Comparison of ENCODE assay signal across 26 cellular contexts in the genomic region with DNA sequence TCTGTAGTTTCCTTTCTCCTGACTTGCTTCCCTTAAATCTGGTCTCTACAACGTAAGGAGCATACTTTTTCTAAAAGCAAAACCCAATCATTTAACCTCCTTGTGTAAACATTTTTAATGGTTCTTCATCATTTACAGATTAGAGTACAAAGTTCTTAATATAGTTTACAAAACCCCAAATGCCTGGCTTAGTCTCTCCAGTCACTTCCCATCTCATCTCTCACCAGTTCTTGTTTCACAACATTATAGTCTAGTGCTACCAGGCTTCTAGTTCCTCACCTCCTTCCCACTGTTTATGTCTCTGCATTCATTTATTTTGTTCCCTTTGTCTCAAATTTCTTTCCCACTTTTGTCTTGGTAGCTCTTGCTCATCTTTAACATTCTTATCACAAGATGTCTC.
DNase-seq lines count a peak whose midpoint lies in the region; ATAC-seq and TF ChIP-seq lines count a peak whose summit lies in the region.
"Had no signal": no experiment of that assay in that cellular context is flagged by ENCODE, and none has a peak within 500 bp of the region (broad histone marks: within the 10 kb centered on the region; RNA-seq: fewer than 3 reads in every experiment).

No MANE protein-coding gene starts in this region.

- H3K27ac Mint-ChIP-seq in progenitor cell of endocrine pancreas (no peak overlapping the region), osteocyte (ENCODE audit: unreplicated experiment) (no peak overlapping the region)
- H3K27ac Mint-ChIP-seq: activated CD8-positive, alpha-beta T cell treated with anti-CD3 and anti-CD28 coated beads, Interleukin-2, amount 10 ng/mL, durations not matched to agents 7 days and 5 days; CD14-positive monocyte; IgD-negative memory B cell had no signal

- H3K36me3 Mint-ChIP-seq in progenitor cell of endocrine pancreas (ENCODE audit: insufficient read depth) (no peaks in the 10 kb centered on the region), osteocyte (ENCODE audit: unreplicated experiment) (no peaks in the 10 kb centered on the region)
- H3K36me3 Mint-ChIP-seq: CD14-positive monocyte, IgD-negative memory B cell had no signal

- H3K4me1 Mint-ChIP-seq in progenitor cell of endocrine pancreas (ENCODE audit: low read depth) (peaks cover 7% of the 10 kb centered on the region), osteocyte (ENCODE audit: unreplicated experiment) (peaks cover 8% of the 10 kb centered on the region)

- no peak overlapping the region for H3K9ac ChIP-seq in HCT116 (ENCODE audit: low read length)
- H3K9ac ChIP-seq: SK-N-SH had no signal

- no peak for TF ChIP-seq EP300 in stomach (IDR thresholded peaks at IDR 0.05)

- TF ChIP-seq CTCF in HCT116 (IDR thresholded peaks at IDR 0.05 in 2 of 3, conservative IDR thresholded peaks at IDR 0.05 in 1 of 3; ENCODE audit: borderline replicate concordance in 1 of 3, insufficient read depth in 1 of 3, low read depth in 2 of 3, low read length in 2 of 3) (no peak), left lung (IDR thresholded peaks at IDR 0.05) (no peak), stomach (IDR thresholded peaks at IDR 0.05) (no peak), progenitor cell of endocrine pancreas (IDR thresholded peaks at IDR 0.05; ENCODE audit: unreplicated experiment) (no peak), osteocyte (IDR thresholded peaks at IDR 0.05) (no peak)

- H2AFZ ChIP-seq in HCT116 (ENCODE audit: low read depth, low read length, poor library complexity, severe bottlenecking) = no peak overlapping the region

- H3K9me3 ChIP-seq in HCT116 (ENCODE audit: control insufficient read depth in 1 of 2, insufficient read depth in 1 of 2, low read depth in 1 of 2, low read length in 2 of 2) = no peaks in the 10 kb centered on the region
- H3K9me3 ChIP-seq in left lung = no peaks in the 10 kb centered on the region
- no peaks in the 10 kb centered on the region for H3K9me3 ChIP-seq in stomach
- H3K9me3 ChIP-seq: mucosa of descending colon, SK-N-SH had no signal

- H3K4me2 ChIP-seq in HCT116 (ENCODE audit: low read length) = no peak overlapping the region
- H3K4me2 ChIP-seq: SK-N-SH had no signal

- RAD21 ChIA-PET in HCT116 (lab: Charles Lee; ENCODE audit: low non-redundant PET in 1 of 2, low total read pairs in 2 of 2, uncharacterized antibody in 2 of 2, unreplicated experiment in 2 of 2) = interaction anchor here in 1 of 2 experiments (1.9 kb wide), 1 partner anchor 375 kb away, joined by 19 read pairs; no protein-coding TSS in a partner anchor

- H3K27me3 ChIP-seq in HCT116 (ENCODE audit: insufficient read depth, low read length) (no peaks in the 10 kb centered on the region), left lung (no peaks in the 10 kb centered on the region), stomach (no peaks in the 10 kb centered on the region)

- H3K27ac ChIP-seq in HCT116 (ENCODE audit: low read depth, low read length) (no peak overlapping the region), left lung (peak overlapping the region in 1 of 2 donors; percentile 10), stomach (peak overlapping the region in 4 of 5 donors; percentile 71 to 85 (median 82))
- H3K27ac ChIP-seq: HL-60 had no signal

- 20 to 50% (median 32%) methylated on average over 1 of the region's 1 CpG for WGBS in stomach, 5 donors

- no peaks in the 10 kb centered on the region for H3K79me2 ChIP-seq in HCT116 (ENCODE audit: insufficient read depth, low read length)

- CTCF ChIA-PET in HCT116 (lab: Charles Lee) = interaction anchor here (1.0 to 2.9 kb wide), 5 partner anchors 9 to 603 kb away, joined by 3 to 115 read pairs (median 5); no protein-coding TSS in a partner anchor

- BruUV-seq in HCT116 (replicated peaks; lab: Mats Ljungman, UMichigan) = no TSS peak

- H3K9me3 Mint-ChIP-seq in progenitor cell of endocrine pancreas (ENCODE audit: low read depth) = peaks cover 4% of the 10 kb centered on the region
- H3K9me3 Mint-ChIP-seq in osteocyte (ENCODE audit: unreplicated experiment) = peaks cover 5% of the 10 kb centered on the region
- H3K9me3 Mint-ChIP-seq: IgD-negative memory B cell had no signal

- H3K36me3 ChIP-seq in HCT116 (ENCODE audit: control insufficient read depth in 1 of 2, insufficient read depth in 2 of 2, low read length in 2 of 2) = 0 out of 4 replicates have a peak, but pooled peaks cover 0 to 4% of the 10 kb centered on the region in 2 experiments
- no peaks in the 10 kb centered on the region for H3K36me3 ChIP-seq in left lung
- no peaks in the 10 kb centered on the region for H3K36me3 ChIP-seq in stomach

- POLR2A ChIA-PET in HCT116 (lab: Charles Lee) = interaction anchor here (1.5 kb wide), 1 partner anchor 376 kb away, joined by 3 read pairs; no protein-coding TSS in a partner anchor

- TF ChIP-seq RAD21 in HCT116 (IDR thresholded peaks at IDR 0.05; ENCODE audit: low read depth) = no peak

- TF ChIP-seq POLR2A in HCT116 (IDR thresholded peaks at IDR 0.05; ENCODE audit: borderline replicate concordance, extremely low read depth, insufficient read depth, insufficient read length) (no peak), stomach (IDR thresholded peaks at IDR 0.05) (no peak)

- no peaks in the 10 kb centered on the region for H4K20me1 ChIP-seq in HCT116 (ENCODE audit: insufficient read depth)

- intact Hi-C loops in HCT116 (cut with micrococcal nuclease) = no loop called here
- intact Hi-C loops in left lung (cut with DNase I) = loop anchor here (5.0 to 10.0 kb wide), 2 partner anchors 375 to 378 kb away; partner anchors contain the start of gene TNFSF4 (in 1 of the 2)
- intact Hi-C loops in stomach (cut with DNase I; ENCODE audit: low total_unique reads) = no loop called here

- ATAC-seq in HCT116 (no peak), left lung (peak; percentile 34), GM19324 (IDR thresholded peaks at IDR 0.05; ENCODE audit: low FRiP score, unreplicated experiment) (no peak)
- ATAC-seq: mucosa of descending colon had no signal

- H3K27me3 Mint-ChIP-seq in progenitor cell of endocrine pancreas (no peaks in the 10 kb centered on the region), osteocyte (ENCODE audit: unreplicated experiment) (no peaks in the 10 kb centered on the region)
- H3K27me3 Mint-ChIP-seq: IgD-negative memory B cell had no signal

- DNase-seq in HCT116 (ENCODE audit: low read depth, low spot score) (no peak), SKM-1 treated with dmso at 0.1 percent for 144 hours (lab: John Stamatoyannopoulos, UW; ENCODE audit: unreplicated experiment) (peak; percentile 33), left lung (no peak), stomach (no peak), progenitor cell of endocrine pancreas (ENCODE audit: low spot score, unreplicated experiment) (no peak), foreskin melanocyte (no peak), osteocyte (ENCODE audit: extremely low spot score, unreplicated experiment) (no peak)
- DNase-seq: activated CD4-positive, CD25-positive, alpha-beta regulatory T cell treated with anti-CD3 and anti-CD28 coated beads, Interleukin-2, amount 50 U/mL, for 72 hours; activated naive CD4-positive, alpha-beta T cell treated with Interleukin-2 at 50 U/mL for 16 hours; activated T-cell treated with anti-CD3 and anti-CD28 coated beads, Interleukin-2, amount 50 U/mL, for 1 hour; aorta; central memory CD4-positive, alpha-beta T cell; erythroblast; glutamatergic neuron; mucosa of descending colon; NCI-H1048; NCI-H187 treated with DMSO at 0.1 percent for 48 hours; NCI-H226; NCI-H774; retina; SK-N-SH had no signal

- H3K4me1 ChIP-seq in HCT116 (ENCODE audit: control insufficient read depth in 1 of 2, insufficient read depth in 2 of 2, low read length in 2 of 2) (peaks cover 7 to 39% of the 10 kb centered on the region in 2 experiments; a peak in 3 of 4 replicates), left lung (peaks cover 0 to 36% of the 10 kb centered on the region in 2 donors), stomach (peaks cover 4 to 19% (median 13%) of the 10 kb centered on the region in 4 donors)

- no peaks in the 10 kb centered on the region for H3K9me2 ChIP-seq in HCT116 (ENCODE audit: insufficient read depth)
- H3K9me2 ChIP-seq: SK-N-SH had no signal

- H3K4me3 Mint-ChIP-seq in progenitor cell of endocrine pancreas (ENCODE audit: low read depth) = no peak overlapping the region
- no peak overlapping the region for H3K4me3 Mint-ChIP-seq in osteocyte (ENCODE audit: unreplicated experiment)
- H3K4me3 Mint-ChIP-seq: activated CD8-positive, alpha-beta T cell treated with anti-CD3 and anti-CD28 coated beads, Interleukin-2, amount 10 ng/mL, durations not matched to agents 7 days and 5 days; CD14-positive monocyte; IgD-negative memory B cell had no signal

- H3K4me3 ChIP-seq in HCT116 (replicated peaks in 1 of 2; ENCODE audit: low read depth in 1 of 2, low read length in 2 of 2) (no peak overlapping the region), left lung (no peak overlapping the region), stomach (no peak overlapping the region)
- H3K4me3 ChIP-seq: mucosa of descending colon had no signal

TF ChIP-seq in HCT116, 20 proteins besides CTCF, POLR2A, EP300 and RAD21:
- TF ChIP-seq ZFX (IDR thresholded peaks at IDR 0.05) (no peak), FOSL1 (IDR thresholded peaks at IDR 0.05; ENCODE audit: low read depth) (no peak), JUND (IDR thresholded peaks at IDR 0.05) (no peak), POLR2AphosphoS5 (IDR thresholded peaks at IDR 0.05; ENCODE audit: low read depth, low read length) (0 out of 2 replicates have a peak, but pooled peaks have one; percentile 14)

Comparison
In these comparisons a context has a peak if more than half of its experiments do, and no peak if none do; other contexts are left out.
1. intact Hi-C loops: an anchor here in left lung (5.0 to 10.0 kb wide); none called in HCT116 and stomach.